Comparison of ENCODE assay signal across 15 cellular contexts in the genomic region with DNA sequence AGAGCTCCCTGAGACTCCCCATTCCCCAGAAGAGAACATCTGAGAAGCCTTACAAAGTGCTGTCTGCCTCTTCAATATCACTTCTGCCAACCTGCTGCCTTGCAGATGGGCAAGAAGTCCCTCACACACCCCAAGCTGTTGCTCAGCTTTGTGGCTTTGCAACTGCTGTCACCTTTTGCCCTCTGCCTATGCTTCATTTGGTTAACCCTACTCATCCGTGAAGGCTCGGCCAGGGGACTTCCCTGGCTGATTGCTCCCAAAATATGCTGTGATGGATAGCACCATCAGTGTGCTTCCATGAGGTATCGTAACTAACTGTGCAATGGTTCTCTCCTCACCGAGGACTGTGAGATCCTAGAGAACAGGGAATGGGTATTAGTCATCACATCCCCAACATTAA.
DNase-seq lines count a peak whose midpoint lies in the region; ATAC-seq and TF ChIP-seq lines count a peak whose summit lies in the region.
"Had no signal": no experiment of that assay in that cellular context is flagged by ENCODE, and none has a peak within 500 bp of the region (broad histone marks: within the 10 kb centered on the region; RNA-seq: fewer than 3 reads in every experiment).

No MANE protein-coding gene starts in this region.

- ATAC-seq in GM18498 (IDR thresholded peaks at IDR 0.05; ENCODE audit: unreplicated experiment): peak; percentile 64
- ATAC-seq in GM19468 (IDR thresholded peaks at IDR 0.05; ENCODE audit: extremely low read depth, unreplicated experiment): peak; percentile 77
- ATAC-seq in HG03108 (IDR thresholded peaks at IDR 0.05; ENCODE audit: unreplicated experiment): peak; percentile 54
- ATAC-seq in HG02884 (IDR thresholded peaks at IDR 0.05; ENCODE audit: unreplicated experiment): no peak
- ATAC-seq: activated CD8-positive, alpha-beta T cell treated with anti-CD3 and anti-CD28 coated beads for 36 hours; Panc1 had no signal

- H3K27me3 ChIP-seq in fibroblast of lung (ENCODE audit: control insufficient read depth, insufficient read depth, low read length): no peaks in the 10 kb centered on the region
- H3K27me3 ChIP-seq in MG63: no peaks in the 10 kb centered on the region

- H3K36me3 ChIP-seq in fibroblast of lung (ENCODE audit: control insufficient read depth, insufficient read depth, low read length): no peaks in the 10 kb centered on the region
- no peaks in the 10 kb centered on the region for H3K36me3 ChIP-seq in MG63

- no peak overlapping the region for H2AFZ ChIP-seq in fibroblast of lung (ENCODE audit: low read length)

- H3K4me3 ChIP-seq in fibroblast of lung (replicated peaks in 1 of 4; ENCODE audit: control extremely low read depth in 1 of 4, insufficient read depth in 1 of 4, low read depth in 3 of 4, low read length in 4 of 4) (no peak overlapping the region), MG63 (no peak overlapping the region)

- DNase-seq in fibroblast of lung (ENCODE audit: low read depth in 2 of 2) (peak; percentile 28 to 58), MG63 (no peak), hippocampal formation (lab: John Stamatoyannopoulos, UW) (no peak)
- no peak for DNase-seq in activated CD8-positive, alpha-beta memory T cell treated with anti-CD3 and anti-CD28 coated beads, Interleukin-2, amount 50 U/mL, for 48 hours
- DNase-seq: activated CD8-positive, alpha-beta T cell treated with anti-CD3 and anti-CD28 coated beads for 36 hours; activated naive CD4-positive, alpha-beta T cell treated with anti-CD3 and anti-CD28 coated beads for 36 hours; central memory CD4-positive, alpha-beta T cell; DMS79; NCI-H2171; stimulated activated naive CD4-positive, alpha-beta T cell had no signal

- TF ChIP-seq CTCF in fibroblast of lung (conservative IDR thresholded peaks at IDR 0.05 in 1 of 2, IDR thresholded peaks at IDR 0.05 in 1 of 2; ENCODE audit: low read depth in 1 of 2, low read length in 2 of 2): no peak

- no peak overlapping the region for H3K9ac ChIP-seq in fibroblast of lung (ENCODE audit: insufficient read depth, low read length)

- H3K4me2 ChIP-seq in fibroblast of lung (ENCODE audit: extremely low read depth, insufficient read depth, low read length): no peak overlapping the region

- no peaks in the 10 kb centered on the region for H4K20me1 ChIP-seq in fibroblast of lung (ENCODE audit: control insufficient read depth, extremely low read depth, insufficient read depth, low read length)

- peaks cover 5% of the 10 kb centered on the region for H3K4me1 ChIP-seq in fibroblast of lung (ENCODE audit: control insufficient read depth, extremely low read depth, insufficient read depth, low read length)

- H3K27ac ChIP-seq in fibroblast of lung (ENCODE audit: insufficient read depth, low read length): no peak overlapping the region

- no peaks in the 10 kb centered on the region for H3K79me2 ChIP-seq in fibroblast of lung (ENCODE audit: control insufficient read depth, insufficient read depth, low read length)

- H3K9me3 ChIP-seq in fibroblast of lung (ENCODE audit: control insufficient read depth, insufficient read depth, low read depth, low read length): no peaks in the 10 kb centered on the region
- no peaks in the 10 kb centered on the region for H3K9me3 ChIP-seq in MG63

Comparison
In these comparisons a context has a peak if more than half of its experiments do, and no peak if none do; other contexts are left out.
1. DNase-seq: peak in fibroblast of lung (2 of 2); none in MG63 (single experiment), hippocampal formation (0 of 2) and activated CD8-positive, alpha-beta memory T cell treated with anti-CD3 and anti-CD28 coated beads, Interleukin-2, amount 50 U/mL, for 48 hours (single experiment).